Comparison of ENCODE assay signal across 8 cellular contexts in genomic region chr6:710601-711571, GRCh38. TPM values are rescaled to one million over a fixed set of nuclear protein-coding genes. Genes with fewer than 3 reads are reported as not detected.
DNase-seq lines count a peak whose midpoint lies in the region; ATAC-seq and TF ChIP-seq lines count a peak whose summit lies in the region.

No MANE protein-coding gene starts in this region.

- ATAC-seq in GM18861 (IDR thresholded peaks at IDR 0.05; ENCODE audit: unreplicated experiment) (peak; percentile 78), HG03066 (IDR thresholded peaks at IDR 0.05; ENCODE audit: low read depth, unreplicated experiment) (peak; percentile 87), PC-3 (peak; percentile 80), omental fat pad (ENCODE audit: low FRiP score) (peak; percentile 92)

- H3K27ac ChIP-seq in ACC112 (ENCODE audit: low read depth, low read length) (peak overlapping the region; percentile 66), PC-3 (ENCODE audit: low read length) (peak overlapping the region; percentile 30; the same call in 1 of the 2 replicates), thymus (ENCODE audit: low read depth) (peak overlapping the region; percentile 84)

- H3K4me1 ChIP-seq in ACC112 (ENCODE audit: control insufficient read depth, insufficient read depth, low read length, unreplicated experiment) = peaks cover 16% of the 10 kb centered on the region
- peaks cover 19% of the 10 kb centered on the region for H3K4me1 ChIP-seq in PC-3 (ENCODE audit: insufficient read depth, low read length)
- peaks cover 3% of the 10 kb centered on the region for H3K4me1 ChIP-seq in thymus (ENCODE audit: control insufficient read depth, insufficient read depth, low read length)

- POLR2A ChIA-PET in PC-3 (lab: Charles Lee; ENCODE audit: unreplicated experiment) = no interaction called here

- peak overlapping the region; percentile 94 for H3K4me2 ChIP-seq in PC-3 (ENCODE audit: low read length)

- H3K9me3 ChIP-seq in PC-3 (ENCODE audit: low read length) = no peaks in the 10 kb centered on the region
- H3K9me3 ChIP-seq in thymus (ENCODE audit: control insufficient read depth) = no peaks in the 10 kb centered on the region

- WGBS in thymus = under 1% methylated on average over 55 of the region's 55 CpGs

- H2AFZ ChIP-seq in ACC112 (ENCODE audit: low read length, unreplicated experiment) (peak overlapping the region; percentile 92), PC-3 (ENCODE audit: low read length) (peak overlapping the region; percentile 92)

- intact Hi-C loops in PC-3 (cut with micrococcal nuclease) = no loop called here

- BruUV-seq in PC-3 (replicated peaks; lab: Mats Ljungman, UMichigan) = TSS peak; percentile 54

- H3K4me3 ChIP-seq in ACC112 (ENCODE audit: low read depth, low read length) (peak overlapping the region; percentile 76), PC-3 (ENCODE audit: low read length) (peak overlapping the region; percentile 79), thymus (ENCODE audit: low read length) (peak overlapping the region; percentile 72)

- no peaks in the 10 kb centered on the region for H3F3A ChIP-seq in PC-3 (ENCODE audit: low read length, unreplicated experiment)

- DNase-seq in PC-3 = peak; percentile 54
- DNase-seq in activated naive CD4-positive, alpha-beta T cell treated with anti-CD3 and anti-CD28 coated beads, Interleukin-2, amount 50 U/mL, for 16 hours = peak; percentile 64
- DNase-seq in globus pallidus (ENCODE audit: low spot score) = peak; percentile 47
- peak; percentile 32 for DNase-seq in omental fat pad (ENCODE audit: low spot score)

- TF ChIP-seq CTCF in PC-3 (conservative IDR thresholded peaks at IDR 0.05; ENCODE audit: low read depth, low read length) (no peak), omental fat pad (IDR thresholded peaks at IDR 0.05) (no peak)

- H3K27me3 ChIP-seq in ACC112 (ENCODE audit: insufficient read depth, low read length) = no peaks in the 10 kb centered on the region
- H3K27me3 ChIP-seq in PC-3 (ENCODE audit: low read length) = no peaks in the 10 kb centered on the region
- no peaks in the 10 kb centered on the region for H3K27me3 ChIP-seq in thymus (ENCODE audit: control insufficient read depth, insufficient read depth)

- CTCF ChIA-PET in PC-3 (lab: Charles Lee) = interaction anchor here (0.6 to 1.0 kb wide), 2 partner anchors 11 to 881 kb away, joined by 4 to 5 read pairs; no protein-coding TSS in a partner anchor

- no peaks in the 10 kb centered on the region for H3K9me2 ChIP-seq in PC-3 (replicated peaks; ENCODE audit: low read length)

- no peaks in the 10 kb centered on the region for H4K20me1 ChIP-seq in PC-3 (ENCODE audit: low read length)

- no peaks in the 10 kb centered on the region for H3K36me3 ChIP-seq in ACC112 (ENCODE audit: insufficient read depth, low read length)
- no peaks in the 10 kb centered on the region for H3K36me3 ChIP-seq in PC-3 (ENCODE audit: low read depth, low read length)
- H3K36me3 ChIP-seq in thymus (ENCODE audit: control insufficient read depth, insufficient read depth) = no peaks in the 10 kb centered on the region

- H3K79me2 ChIP-seq in ACC112 (ENCODE audit: control insufficient read depth, insufficient read depth, low read length, unreplicated experiment) = no peaks in the 10 kb centered on the region
- no peaks in the 10 kb centered on the region for H3K79me2 ChIP-seq in PC-3 (ENCODE audit: low read length)

- H3K9ac ChIP-seq in PC-3 (ENCODE audit: low read length) = peak overlapping the region; percentile 74

RNA-seq across cellular contexts. Expression of gene EXOC2, which starts 17.9 kb away (rescaled TPM):
- 24.8 and 27.7 TPM in 2 replicates for total RNA-seq in PC-3 (2014; rRNA removed)
- 10 to 100 TPM; 18.1 to 32.3 (median 21.6) TPM for total RNA-seq in omental fat pad
- polyA plus RNA-seq in thymus = 12.1 TPM

RNA-seq across cellular contexts. Expression of gene HUS1B, which starts 54.0 kb away (rescaled TPM):
- 3.1 and 4.2 TPM in 2 replicates for total RNA-seq in PC-3 (2014; rRNA removed)
- total RNA-seq in omental fat pad = 1 to 10 TPM in 2 of 4 donors, under 1 TPM in 1, not detected in 1; 0.88 to 5.4 (median 3.0) TPM
- polyA plus RNA-seq in thymus = 0.37 TPM

Comparison
In these comparisons a context has a peak if more than half of its experiments do, and no peak if none do; other contexts are left out.
1. Peak in every context shown above with its lines: DNase-seq, ATAC-seq, H3K4me3 ChIP-seq and H3K27ac ChIP-seq.
2. H3K27ac ChIP-seq: peak in every context shown above with its lines; median percentile 84 in thymus; 66 in ACC112; 30 in PC-3.